2 cellular contexts compared by ENCODE assay signal in genomic region chr20:507933-508332, GRCh38.
TF ChIP-seq lines count a peak whose summit lies in the region.

No MANE protein-coding gene starts in this region.

TF ChIP-seq in SK-N-SH, 30 proteins besides CTCF, POLR2A, EP300 and RAD21:
- TF ChIP-seq RFX5 (IDR thresholded peaks at IDR 0.05; ENCODE audit: low read length) = no peak
- no peak for TF ChIP-seq POLR2AphosphoS5 (IDR thresholded peaks at IDR 0.05; ENCODE audit: low read depth, low read length)
- TF ChIP-seq MXI1 (IDR thresholded peaks at IDR 0.05; ENCODE audit: low read depth, low read length) = no peak
- no peak for TF ChIP-seq IRF3 (IDR thresholded peaks at IDR 0.05; ENCODE audit: low read depth, low read length)
- TF ChIP-seq USF2 (IDR thresholded peaks at IDR 0.05; ENCODE audit: borderline replicate concordance, low read depth, low read length) = no peak
- no peak for TF ChIP-seq FOSL2 (IDR thresholded peaks at IDR 0.05; ENCODE audit: borderline replicate concordance, low read depth)
- no peak for TF ChIP-seq ELF1 (IDR thresholded peaks at IDR 0.05)
- TF ChIP-seq FOXM1 (IDR thresholded peaks at IDR 0.05; ENCODE audit: low read depth) = no peak
- no peak for TF ChIP-seq SMC3 (IDR thresholded peaks at IDR 0.05; ENCODE audit: low read depth, low read length)
TF ChIP-seq in SK-N-SH: peak in this region for 0.

TF ChIP-seq in SK-N-SH treated with all-trans-retinoic acid at 6 μM for 48 hours, 23 proteins besides CTCF, POLR2A, EP300 and RAD21:
- no peak for TF ChIP-seq GLIS3 (CRISPR knock-in tag; IDR thresholded peaks at IDR 0.05)
- no peak for TF ChIP-seq POU6F1 (CRISPR knock-in tag; IDR thresholded peaks at IDR 0.05; ENCODE audit: borderline replicate concordance, low read depth)
